14 cellular contexts compared by ENCODE assay signal in genomic region chr11:64150051-64150450, GRCh38.
"Had no signal": no experiment of that assay in that cellular context is flagged by ENCODE, and none has a peak within 500 bp of the region (broad histone marks: within the 10 kb centered on the region; RNA-seq: fewer than 3 reads in every experiment).

No MANE protein-coding gene starts in this region.

- H3K4me3 Mint-ChIP-seq: IgD-negative memory B cell had no signal

- H3K27ac ChIP-seq: HL-60, SJCRH30 had no signal

- H3K36me3 ChIP-seq: SJCRH30 had no signal

- H3K4me3 ChIP-seq: MG63, SJCRH30 had no signal

- H3K9me3 ChIP-seq: MG63, SJCRH30 had no signal

- ATAC-seq: SK-N-SH treated with all-trans-retinoic acid at 6 μM for 48 hours had no signal

- H3K36me3 Mint-ChIP-seq: IgD-negative memory B cell had no signal

- H3K27me3 ChIP-seq: MG63, SJCRH30 had no signal

- H3K9me3 Mint-ChIP-seq: IgD-negative memory B cell had no signal

- DNase-seq: KBM-7, MG63, NCI-H146, NCI-H1694 treated with DMSO at 0.1 percent for 48 hours, NCI-H1930, NCI-H2107, NCI-H524, NCI-H774, RPMI8226, SHP77, SJCRH30 had no signal
